In the genomic region with DNA sequence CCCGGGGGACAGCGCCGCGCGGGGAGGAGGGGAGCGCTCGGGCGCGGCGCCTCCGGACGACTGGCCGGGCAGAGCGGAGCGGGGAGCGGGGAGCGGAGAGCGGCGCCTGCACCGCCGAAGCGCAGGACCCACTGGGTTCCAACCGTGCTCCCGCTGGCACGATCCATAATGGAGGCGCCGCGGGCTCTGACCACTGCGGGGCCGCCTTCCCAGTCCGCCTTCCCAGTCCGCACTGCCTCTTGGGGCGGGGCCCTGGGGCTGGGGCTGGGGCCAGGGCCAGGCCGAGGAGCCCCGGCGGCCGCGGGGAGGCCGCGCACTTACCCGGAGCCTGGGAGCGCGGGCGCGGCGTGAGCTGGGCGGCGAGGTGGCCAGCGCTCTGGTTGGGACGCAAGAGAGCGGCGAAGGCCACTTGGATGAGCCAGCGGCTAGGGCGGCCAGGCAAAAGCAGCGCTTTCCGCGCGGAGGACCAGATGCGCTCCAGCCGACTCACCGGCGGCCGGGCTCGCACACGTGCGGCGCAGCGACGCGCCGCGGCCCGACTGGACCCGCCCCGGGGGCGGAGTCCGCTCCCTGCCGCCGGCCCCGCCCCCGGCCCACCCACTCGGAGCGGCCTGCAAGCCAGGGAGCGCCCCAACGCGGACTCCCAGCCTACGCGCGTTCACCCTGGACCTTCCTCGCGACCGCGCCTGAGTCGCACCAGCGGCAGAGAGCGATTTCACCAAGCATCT, we compare ENCODE assay signal across 8 cellular contexts. TPM values are rescaled to one million over a fixed set of nuclear protein-coding genes. Genes with fewer than 3 reads are reported as not detected.
DNase-seq lines count a peak whose midpoint lies in the region; ATAC-seq and TF ChIP-seq lines count a peak whose summit lies in the region.

A gene with protein sequence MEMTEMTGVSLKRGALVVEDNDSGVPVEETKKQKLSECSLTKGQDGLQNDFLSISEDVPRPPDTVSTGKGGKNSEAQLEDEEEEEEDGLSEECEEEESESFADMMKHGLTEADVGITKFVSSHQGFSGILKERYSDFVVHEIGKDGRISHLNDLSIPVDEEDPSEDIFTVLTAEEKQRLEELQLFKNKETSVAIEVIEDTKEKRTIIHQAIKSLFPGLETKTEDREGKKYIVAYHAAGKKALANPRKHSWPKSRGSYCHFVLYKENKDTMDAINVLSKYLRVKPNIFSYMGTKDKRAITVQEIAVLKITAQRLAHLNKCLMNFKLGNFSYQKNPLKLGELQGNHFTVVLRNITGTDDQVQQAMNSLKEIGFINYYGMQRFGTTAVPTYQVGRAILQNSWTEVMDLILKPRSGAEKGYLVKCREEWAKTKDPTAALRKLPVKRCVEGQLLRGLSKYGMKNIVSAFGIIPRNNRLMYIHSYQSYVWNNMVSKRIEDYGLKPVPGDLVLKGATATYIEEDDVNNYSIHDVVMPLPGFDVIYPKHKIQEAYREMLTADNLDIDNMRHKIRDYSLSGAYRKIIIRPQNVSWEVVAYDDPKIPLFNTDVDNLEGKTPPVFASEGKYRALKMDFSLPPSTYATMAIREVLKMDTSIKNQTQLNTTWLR (minus strand): TSS at position 541 of the 728 bp plus-strand sequence. CDS start 13,759 bp downstream, outside the sequence.

- peaks cover 14% of the 10 kb centered on the region for H3K4me1 ChIP-seq in CD4-positive, CD25-positive, alpha-beta regulatory T cell (ENCODE audit: control insufficient read depth, insufficient read depth, low read length, poor library complexity, severe bottlenecking)

- H3K27ac ChIP-seq in CD4-positive, CD25-positive, alpha-beta regulatory T cell (ENCODE audit: insufficient read depth, low read length, poor library complexity, severe bottlenecking), result peak within 1 kb of the TSS; percentile 71

- H3K27me3 Mint-ChIP-seq in CD4-positive, CD25-positive, alpha-beta regulatory T cell, result no peaks in the 10 kb centered on the region
- H3K27me3 Mint-ChIP-seq in activated CD8-positive, alpha-beta T cell treated with anti-CD3 and anti-CD28 coated beads for 36 hours, result no peaks in the 10 kb centered on the region

- peak; percentile 92 for ATAC-seq in CD4-positive, CD25-positive, alpha-beta regulatory T cell (ENCODE audit: low read depth in 2 of 2)
- ATAC-seq in GM19397 (IDR thresholded peaks at IDR 0.05; ENCODE audit: unreplicated experiment), result peak; percentile 85
- peak; percentile 73 for ATAC-seq in HG03565 (IDR thresholded peaks at IDR 0.05; ENCODE audit: unreplicated experiment)
- ATAC-seq in activated CD8-positive, alpha-beta T cell treated with anti-CD3 and anti-CD28 coated beads for 36 hours, result peak; percentile 93

- peak; percentile 74 to 87 (median 74) for DNase-seq in CD4-positive, CD25-positive, alpha-beta regulatory T cell
- DNase-seq in NCI-H774 (lab: John Stamatoyannopoulos, UW) (peak; percentile 88), medulla oblongata (ENCODE audit: extremely low spot score) (peak; percentile 93)
- DNase-seq in activated CD8-positive, alpha-beta T cell treated with anti-CD3 and anti-CD28 coated beads for 36 hours, result peak; percentile 90
- peak; percentile 68 for DNase-seq in effector CD4-positive, alpha-beta T cell
- peak; percentile 74 to 79 (median 75) for DNase-seq in stimulated activated CD4-positive, alpha-beta T cell treated with anti-CD3 and anti-CD28 coated beads, TNF-alpha, amount 100 ng/mL, for 48 hours (ENCODE audit: low read depth in 3 of 3)

- H3K36me3 Mint-ChIP-seq in CD4-positive, CD25-positive, alpha-beta regulatory T cell, result peaks cover 5% of the 10 kb centered on the region
- H3K36me3 Mint-ChIP-seq in activated CD8-positive, alpha-beta T cell treated with anti-CD3 and anti-CD28 coated beads for 36 hours (ENCODE audit: low read depth), result peaks cover 20% of the 10 kb centered on the region

- no peaks in the 10 kb centered on the region for H3K9me3 ChIP-seq in CD4-positive, CD25-positive, alpha-beta regulatory T cell (ENCODE audit: control insufficient read depth in 2 of 2, low read length in 2 of 2)

- H3K36me3 ChIP-seq in CD4-positive, CD25-positive, alpha-beta regulatory T cell (ENCODE audit: control insufficient read depth, insufficient read depth, low read length), result no peaks in the 10 kb centered on the region

- H3K4me3 Mint-ChIP-seq in CD4-positive, CD25-positive, alpha-beta regulatory T cell, result peak within 1 kb of the TSS; percentile 90 to 97 (median 94)
- peak within 1 kb of the TSS; percentile 95 for H3K4me3 Mint-ChIP-seq in activated CD8-positive, alpha-beta T cell treated with anti-CD3 and anti-CD28 coated beads for 36 hours

- H3K9me3 Mint-ChIP-seq in CD4-positive, CD25-positive, alpha-beta regulatory T cell, result no peaks in the 10 kb centered on the region
- no peaks in the 10 kb centered on the region for H3K9me3 Mint-ChIP-seq in activated CD8-positive, alpha-beta T cell treated with anti-CD3 and anti-CD28 coated beads for 36 hours

- CTCF ChIA-PET in activated CD8-positive, alpha-beta T cell treated with anti-CD3 and anti-CD28 coated beads for 36 hours (lab: Charles Lee), result no interaction called here

- no peaks in the 10 kb centered on the region for H3K27me3 ChIP-seq in CD4-positive, CD25-positive, alpha-beta regulatory T cell (ENCODE audit: control insufficient read depth, insufficient read depth, low read length)

- POLR2A ChIA-PET in activated CD8-positive, alpha-beta T cell treated with anti-CD3 and anti-CD28 coated beads for 36 hours (lab: Charles Lee), result interaction anchor here (3.0 kb wide), 1 partner anchor 10 kb away, joined by 13 read pairs; the partner anchor contains the start of gene RINT1

- TF ChIP-seq CTCF in activated CD8-positive, alpha-beta T cell treated with anti-CD3 and anti-CD28 coated beads for 36 hours (IDR thresholded peaks at IDR 0.05), result no peak

- intact Hi-C loops in activated CD8-positive, alpha-beta T cell treated with anti-CD3 and anti-CD28 coated beads for 36 hours (cut with micrococcal nuclease), result no loop called here

- peak within 1 kb of the TSS; percentile 69 for H3K4me3 ChIP-seq in CD4-positive, CD25-positive, alpha-beta regulatory T cell (ENCODE audit: low read depth, low read length)

- peak within 1 kb of the TSS in 2 of 3 donors; percentile 80 to 84 for H3K27ac Mint-ChIP-seq in CD4-positive, CD25-positive, alpha-beta regulatory T cell
- peak within 1 kb of the TSS; percentile 93 for H3K27ac Mint-ChIP-seq in activated CD8-positive, alpha-beta T cell treated with anti-CD3 and anti-CD28 coated beads for 36 hours

- peaks cover 0 to 22% (median 10%) of the 10 kb centered on the region in 4 donors for H3K4me1 Mint-ChIP-seq in CD4-positive, CD25-positive, alpha-beta regulatory T cell
- peaks cover 18% of the 10 kb centered on the region for H3K4me1 Mint-ChIP-seq in activated CD8-positive, alpha-beta T cell treated with anti-CD3 and anti-CD28 coated beads for 36 hours (ENCODE audit: low read depth)

RNA-seq across cellular contexts. Expression of the gene that starts here (rescaled TPM):
- 5.8 TPM for total RNA-seq in CD4-positive, CD25-positive, alpha-beta regulatory T cell
- 1 to 10 TPM; 2.0 to 4.4 (median 3.4) TPM for polyA plus RNA-seq in CD4-positive, CD25-positive, alpha-beta regulatory T cell
- total RNA-seq in activated CD8-positive, alpha-beta T cell treated with anti-CD3 and anti-CD28 coated beads for 36 hours, result 10 to 100 TPM; 31.5 to 36.5 TPM

Comparison
In these comparisons a context has a peak if more than half of its experiments do, and no peak if none do; other contexts are left out.
1. Peak in every context shown above with its lines: DNase-seq, ATAC-seq, H3K4me3 ChIP-seq and H3K27ac ChIP-seq.